18 cellular contexts compared by ENCODE assay signal in the genomic region with DNA sequence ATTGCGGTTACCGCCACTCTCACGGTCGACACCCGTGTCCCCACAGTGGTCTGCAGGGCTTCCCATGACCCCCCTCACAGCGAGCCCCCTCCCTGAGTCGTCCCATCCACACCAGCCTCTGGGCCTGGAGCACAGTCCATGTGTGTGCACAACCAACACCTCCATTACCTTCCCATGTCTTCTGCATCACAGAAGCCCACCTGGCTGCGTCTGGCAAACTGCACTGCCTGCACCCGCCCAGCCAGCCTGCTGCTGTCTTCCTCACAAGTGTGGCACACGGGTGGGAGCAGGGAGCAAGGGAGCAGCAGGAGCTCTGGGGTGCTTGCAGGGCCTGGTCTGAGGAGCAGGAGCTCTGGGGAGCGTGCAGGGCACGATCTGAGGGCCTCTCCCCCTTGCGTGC.
DNase-seq lines count a peak whose midpoint lies in the region; ATAC-seq and TF ChIP-seq lines count a peak whose summit lies in the region.
"Had no signal": no experiment of that assay in that cellular context is flagged by ENCODE, and none has a peak within 500 bp of the region (broad histone marks: within the 10 kb centered on the region; RNA-seq: fewer than 3 reads in every experiment).

No MANE protein-coding gene starts in this region.

- TF ChIP-seq CTCF in gastroesophageal sphincter (IDR thresholded peaks at IDR 0.05) (no peak), WERI-Rb-1 (IDR thresholded peaks at IDR 0.05; ENCODE audit: low read depth, low read length) (no peak)

- peak overlapping the region in 1 of 2 donors; percentile 74 for H3K27ac Mint-ChIP-seq in stimulated activated naive CD8-positive, alpha-beta T cell treated with anti-CD3 and anti-CD28 coated beads, Interleukin-15, amount 100 ng/mL, for 72 hours
- H3K27ac Mint-ChIP-seq: B cell; CD4-positive, CD25-positive, alpha-beta regulatory T cell; CD8-positive, alpha-beta T cell; HFFc6 had no signal

- H3K27me3 ChIP-seq in gastroesophageal sphincter (peaks cover 11% of the 10 kb centered on the region), WERI-Rb-1 (ENCODE audit: insufficient read depth, low read depth, severe bottlenecking) (peaks cover 86% of the 10 kb centered on the region)
- H3K27me3 ChIP-seq: BLaER1 had no signal

- TF ChIP-seq POLR2A in gastroesophageal sphincter (IDR thresholded peaks at IDR 0.05) = no peak

- no peaks in the 10 kb centered on the region for H3K9me3 ChIP-seq in gastroesophageal sphincter
- H3K9me3 ChIP-seq in WERI-Rb-1 (ENCODE audit: severe bottlenecking) = no peaks in the 10 kb centered on the region
- H3K9me3 ChIP-seq: Caco-2, HAP-1 had no signal

- peak; percentile 21 for ATAC-seq in stimulated activated naive CD8-positive, alpha-beta T cell treated with anti-CD3 and anti-CD28 coated beads, Interleukin-15, amount 100 ng/mL, for 72 hours
- no peak for ATAC-seq in stimulated activated naive CD8-positive, alpha-beta T cell treated with anti-CD3 and anti-CD28 coated beads, Interleukin-15, Interleukin-2, amounts not matched to agents 100 U/mL and 50 U/mL, for 24 hours
- peak; percentile 44 for ATAC-seq in gastroesophageal sphincter
- no peak for ATAC-seq in HG03342 (IDR thresholded peaks at IDR 0.05; ENCODE audit: unreplicated experiment)
- no peak for ATAC-seq in GM21360 (IDR thresholded peaks at IDR 0.05; ENCODE audit: unreplicated experiment)
- ATAC-seq: CD8-positive, alpha-beta T cell had no signal

- no peaks in the 10 kb centered on the region for H3K4me1 ChIP-seq in gastroesophageal sphincter
- H3K4me1 ChIP-seq: BLaER1, Caco-2, HAP-1 had no signal

- H3K36me3 ChIP-seq in gastroesophageal sphincter = no peaks in the 10 kb centered on the region
- H3K36me3 ChIP-seq in WERI-Rb-1 = no peaks in the 10 kb centered on the region
- H3K36me3 ChIP-seq: BLaER1, HAP-1 had no signal

- no peaks in the 10 kb centered on the region for H3K4me1 Mint-ChIP-seq in stimulated activated naive CD8-positive, alpha-beta T cell treated with anti-CD3 and anti-CD28 coated beads, Interleukin-15, amount 100 ng/mL, for 72 hours
- H3K4me1 Mint-ChIP-seq: B cell; CD4-positive, CD25-positive, alpha-beta regulatory T cell had no signal

- H3K4me3 Mint-ChIP-seq in stimulated activated naive CD8-positive, alpha-beta T cell treated with anti-CD3 and anti-CD28 coated beads, Interleukin-15, amount 100 ng/mL, for 72 hours = no peak overlapping the region
- H3K4me3 Mint-ChIP-seq: B cell; CD4-positive, CD25-positive, alpha-beta regulatory T cell; CD8-positive, alpha-beta T cell; HFFc6 had no signal

- H3K27me3 Mint-ChIP-seq in stimulated activated naive CD8-positive, alpha-beta T cell treated with anti-CD3 and anti-CD28 coated beads, Interleukin-15, amount 100 ng/mL, for 72 hours = peaks cover 23% of the 10 kb centered on the region
- H3K27me3 Mint-ChIP-seq: B cell; CD4-positive, CD25-positive, alpha-beta regulatory T cell had no signal

- no peaks in the 10 kb centered on the region for H3K9me3 Mint-ChIP-seq in stimulated activated naive CD8-positive, alpha-beta T cell treated with anti-CD3 and anti-CD28 coated beads, Interleukin-15, amount 100 ng/mL, for 72 hours
- H3K9me3 Mint-ChIP-seq: CD4-positive, CD25-positive, alpha-beta regulatory T cell; CD8-positive, alpha-beta T cell had no signal

- intact Hi-C loops in posterior vena cava (cut with DNase I) = no loop called here

- H3K4me3 ChIP-seq in gastroesophageal sphincter = no peak overlapping the region
- H3K4me3 ChIP-seq in WERI-Rb-1 (ENCODE audit: low read depth, low read length) = no peak overlapping the region
- H3K4me3 ChIP-seq: BLaER1, GM23248, HAP-1 had no signal

- DNase-seq in stimulated activated naive CD8-positive, alpha-beta T cell treated with anti-CD3 and anti-CD28 coated beads, Interleukin-15, amount 100 ng/mL, for 72 hours = no peak
- DNase-seq in stimulated activated naive CD8-positive, alpha-beta T cell treated with anti-CD3 and anti-CD28 coated beads, Interleukin-15, Interleukin-2, amounts not matched to agents 100 U/mL and 50 U/mL, for 24 hours = no peak
- DNase-seq in posterior vena cava (ENCODE audit: low spot score) (peak; percentile 46), WERI-Rb-1 (no peak)
- DNase-seq: Caco-2; CD4-positive, CD25-positive, alpha-beta regulatory T cell; CD8-positive, alpha-beta T cell; DND-41; GM23248; HFFc6 had no signal

- no peak for TF ChIP-seq EP300 in gastroesophageal sphincter (IDR thresholded peaks at IDR 0.05)

- H3K27ac ChIP-seq in gastroesophageal sphincter (no peak overlapping the region), WERI-Rb-1 (no peak overlapping the region)
- H3K27ac ChIP-seq: 22Rv1, BLaER1, C4-2B, GM23248 had no signal

- 100% methylated on average over 3 of the region's 13 CpGs; no CpG with 5 or more reads in 1 of the 2 donors for WGBS in gastroesophageal sphincter (ENCODE audit: low coverage in 1 of 2), 2 donors

Comparison
In these comparisons a context has a peak if more than half of its experiments do, and no peak if none do; other contexts are left out.
1. ATAC-seq: peak in stimulated activated naive CD8-positive, alpha-beta T cell treated with anti-CD3 and anti-CD28 coated beads, Interleukin-15, amount 100 ng/mL, for 72 hours (single experiment) and gastroesophageal sphincter (single experiment); none in stimulated activated naive CD8-positive, alpha-beta T cell treated with anti-CD3 and anti-CD28 coated beads, Interleukin-15, Interleukin-2, amounts not matched to agents 100 U/mL and 50 U/mL, for 24 hours (single experiment), HG03342 (single experiment) and GM21360 (single experiment).